In genomic region chr16:9090960-9091866, GRCh38 we compare ENCODE assay signal across 8 cellular contexts. TPM values are rescaled to one million over a fixed set of nuclear protein-coding genes. Genes with fewer than 3 reads are reported as not detected.
A peak's percentile ranks its signal among the peaks of the same experiment; 100 is the strongest.
DNase-seq lines count a peak whose midpoint lies in the region; ATAC-seq and TF ChIP-seq lines count a peak whose summit lies in the region.

Gene HAPSTR1 (plus strand): TSS chr16:9091644. CDS start chr16:9092045, 401 bp downstream.

- ATAC-seq in GM18909 (IDR thresholded peaks at IDR 0.05; ENCODE audit: poor library complexity, unreplicated experiment) (peak; percentile 91), HG03175 (IDR thresholded peaks at IDR 0.05; ENCODE audit: unreplicated experiment) (peak; percentile 92), activated B cell treated with CpG ODN at 0.5 μM for 24 hours (ENCODE audit: low read depth) (peak; percentile 84)

- no peaks in the 10 kb centered on the region for H3K27me3 Mint-ChIP-seq in activated B cell treated with CpG ODN at 0.5 μM for 24 hours
- peaks cover 13 to 27% (median 20%) of the 10 kb centered on the region in 3 donors for H3K27me3 Mint-ChIP-seq in immature natural killer cell (ENCODE audit: low read depth in 3 of 3)

- H3K9me3 Mint-ChIP-seq in activated B cell treated with CpG ODN at 0.5 μM for 24 hours (no peaks in the 10 kb centered on the region), immature natural killer cell (no peaks in the 10 kb centered on the region)

- H3K4me1 Mint-ChIP-seq in activated B cell treated with CpG ODN at 0.5 μM for 24 hours (peaks cover 51% of the 10 kb centered on the region), immature natural killer cell (peaks cover 44 to 45% of the 10 kb centered on the region in 2 donors)

- intact Hi-C loops in activated B cell treated with CpG ODN at 0.5 μM for 24 hours (cut with micrococcal nuclease), result loop anchor here (1.0 to 5.0 kb wide), 10 partner anchors 12 to 1781 kb away; partner anchors contain the start of genes PMM2 and TMEM186
- intact Hi-C loops in spleen (cut with DNase I; ENCODE audit: low total_unique reads), result loop anchor here (10.0 kb wide), 1 partner anchor 126 kb away; the partner anchor contains the start of gene USP7

- peak; percentile 98 to 99 (median 99) for TF ChIP-seq POLR2A in spleen (IDR thresholded peaks at IDR 0.05)

- H3K36me3 Mint-ChIP-seq in activated B cell treated with CpG ODN at 0.5 μM for 24 hours (ENCODE audit: low read depth) (peaks cover 33% of the 10 kb centered on the region), immature natural killer cell (peaks cover 8 to 15% (median 12%) of the 10 kb centered on the region in 3 donors)

- H3K36me3 ChIP-seq in spleen, result peaks cover 0 to 27% (median 7%) of the 10 kb centered on the region in 6 donors

- DNase-seq in AG04450 (ENCODE audit: low read depth, low spot score), result peak; percentile 100
- DNase-seq in NCI-H226, result peak; percentile 99
- DNase-seq in activated B cell treated with CpG ODN at 0.5 μM for 24 hours, result peak; percentile 95
- peak; percentile 91 to 100 (median 100) for DNase-seq in caudate nucleus (lab: John Stamatoyannopoulos, UW)
- peak; percentile 99 to 100 (median 99) for DNase-seq in immature natural killer cell
- peak; percentile 100 for DNase-seq in spleen

- no peak for TF ChIP-seq CTCF in AG04450 (IDR thresholded peaks at IDR 0.05; ENCODE audit: low read depth, low read length)
- TF ChIP-seq CTCF in activated B cell treated with CpG ODN at 0.5 μM for 24 hours (IDR thresholded peaks at IDR 0.05), result no peak
- peak in 2 of 11 experiments; percentile 16 to 21 for TF ChIP-seq CTCF in spleen (IDR thresholded peaks at IDR 0.05 in 8 of 11, conservative IDR thresholded peaks at IDR 0.05 in 3 of 11)

- peak within 1 kb of the TSS; percentile 65 for H3K27ac ChIP-seq in AG04450 (ENCODE audit: low read depth, low read length)
- peak within 1 kb of the TSS; percentile 88 for H3K27ac ChIP-seq in caudate nucleus (ENCODE audit: low read depth, low read length)
- H3K27ac ChIP-seq in spleen, result peak within 1 kb of the TSS; percentile 97 to 100 (median 100)

- CTCF ChIA-PET in AG04450 (lab: Charles Lee), result interaction anchor here (0.6 to 1.3 kb wide), 2 partner anchors 40 to 41 kb away, joined by 3 read pairs; no protein-coding TSS in a partner anchor
- CTCF ChIA-PET in activated B cell treated with CpG ODN at 0.5 μM for 24 hours (lab: Charles Lee), result interaction anchor here (0.8 to 1.3 kb wide), 3 partner anchors 14 to 199 kb away, joined by 3 to 7 read pairs (median 3); no protein-coding TSS in a partner anchor

- H3K27ac Mint-ChIP-seq in activated B cell treated with CpG ODN at 0.5 μM for 24 hours, result peak within 1 kb of the TSS; percentile 98
- peak within 1 kb of the TSS; percentile 91 to 98 (median 96) for H3K27ac Mint-ChIP-seq in immature natural killer cell

- WGBS in spleen, 5 donors, result 0 to 1% (median 0%) methylated on average over 36 to 79 of the region's 79 CpGs

- peak within 1 kb of the TSS; percentile 96 for H3K4me3 ChIP-seq in AG04450 (ENCODE audit: low read depth, low read length)
- peak within 1 kb of the TSS; percentile 63 to 96 (median 83) for H3K4me3 ChIP-seq in spleen

- H3K27me3 ChIP-seq in AG04450 (ENCODE audit: control insufficient read depth, insufficient read depth, low read length) (no peaks in the 10 kb centered on the region), spleen (replicated peaks in 1 of 7) (no peaks in the 10 kb centered on the region)

- H3K4me3 Mint-ChIP-seq in activated B cell treated with CpG ODN at 0.5 μM for 24 hours (peak within 1 kb of the TSS; percentile 99), immature natural killer cell (peak within 1 kb of the TSS; percentile 95 to 100 (median 98))

- H3K9me3 ChIP-seq in AG04450 (ENCODE audit: control insufficient read depth, insufficient read depth, low read length) (no peaks in the 10 kb centered on the region; the same call in 1 of the 2 replicates), spleen (no peaks in the 10 kb centered on the region)

- POLR2A ChIA-PET in AG04450 (lab: Yijun Ruan, JAX), result interaction anchor here (0.5 to 2.5 kb wide), 35 partner anchors 9 to 384 kb away, joined by 3 to 36 read pairs (median 5); partner anchors contain the start of gene CARHSP1
- POLR2A ChIA-PET in activated B cell treated with CpG ODN at 0.5 μM for 24 hours (lab: Charles Lee), result interaction anchor here (0.6 to 4.5 kb wide), 42 partner anchors 10 to 1849 kb away, joined by 3 to 145 read pairs (median 5); partner anchors contain the start of genes CARHSP1, NUBP1, PMM2 and TMEM186

- peaks cover 29 to 50% (median 43%) of the 10 kb centered on the region in 6 donors for H3K4me1 ChIP-seq in spleen

RNA-seq across cellular contexts. Expression of gene HAPSTR1, which starts in this region (rescaled TPM):
- 38.1 and 40.3 TPM in 2 replicates for polyA plus RNA-seq in AG04450 (2011; rRNA removed)
- 52.5 and 69.7 TPM in 2 replicates for polyA minus RNA-seq in AG04450 (2011; rRNA and poly(A)+ RNA removed)
- total RNA-seq in activated B cell treated with CpG ODN at 0.5 μM for 24 hours, result 77.0 and 85.6 TPM in 2 replicates
- 10 to 100 TPM in 1 of 3 donors, 1 to 10 TPM in 2; 4.9 to 20.2 (median 6.1) TPM for polyA plus RNA-seq in immature natural killer cell
- 10 to 100 TPM; 60.0 to 84.1 (median 76.3) TPM for total RNA-seq in spleen
- 10 to 100 TPM in 1 of 3 donors, 1 to 10 TPM in 2; 7.3 to 15.0 (median 8.4) TPM for polyA plus RNA-seq in spleen

Comparison
In these comparisons a context has a peak if more than half of its experiments do, and no peak if none do; other contexts are left out.
1. Peak in every context shown above with its lines: DNase-seq, ATAC-seq, H3K4me3 ChIP-seq and H3K27ac ChIP-seq.